9 cellular contexts compared by ENCODE assay signal in the genomic region with DNA sequence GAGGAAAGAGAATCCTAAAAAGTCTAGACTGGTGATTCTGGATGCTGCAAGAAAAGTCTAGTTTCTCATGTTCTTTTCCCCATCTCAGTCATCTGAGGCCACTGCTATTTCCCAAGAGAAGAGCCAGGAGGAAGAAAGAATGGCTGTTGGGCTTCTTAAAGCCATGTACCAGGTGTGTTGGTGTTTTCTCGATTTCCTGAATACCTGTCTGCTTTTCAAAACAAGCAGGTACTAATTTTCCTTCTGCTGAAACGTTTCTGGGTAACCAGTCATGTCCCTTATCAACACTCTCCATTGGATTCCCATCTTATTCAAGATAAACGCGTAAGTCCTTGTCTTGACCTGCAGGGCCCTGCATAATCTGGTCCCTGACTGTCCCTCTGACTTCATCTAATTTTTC. TPM values are rescaled to one million over a fixed set of nuclear protein-coding genes. Genes with fewer than 3 reads are reported as not detected.
DNase-seq lines count a peak whose midpoint lies in the region; ATAC-seq and TF ChIP-seq lines count a peak whose summit lies in the region.
"Had no signal": no experiment of that assay in that cellular context is flagged by ENCODE, and none has a peak within 500 bp of the region (broad histone marks: within the 10 kb centered on the region; RNA-seq: fewer than 3 reads in every experiment).

No MANE protein-coding gene starts in this region.

- no peak for DNase-seq in central memory CD8-positive, alpha-beta T cell (ENCODE audit: low spot score in 2 of 2)
- DNase-seq in natural killer cell (no peak), NCI-H510A treated with DMSO at 0.1 percent for 48 hours (lab: John Stamatoyannopoulos, UW) (no peak), lower lobe of right lung (no peak), transverse colon (no peak)
- DNase-seq: NCI-H2171 treated with DMSO at 0.1 percent for 48 hours had no signal

- TF ChIP-seq EP300 in transverse colon (IDR thresholded peaks at IDR 0.05; ENCODE audit: low read depth): no peak

- peak overlapping the region; percentile 86 for H3K4me3 ChIP-seq in BLaER1
- H3K4me3 ChIP-seq in HUES64 (ENCODE audit: low read length): peak overlapping the region; percentile 72
- no peak overlapping the region for H3K4me3 ChIP-seq in lower lobe of right lung
- H3K4me3 ChIP-seq in transverse colon: peak overlapping the region in 1 of 4 donors; percentile 83

- WGBS in HUES64: 87% methylated on average over 4 of the region's 4 CpGs
- WGBS in transverse colon (ENCODE audit: low coverage in 1 of 2), 2 donors: 82 to 88% methylated on average over 4 of the region's 4 CpGs

- H3K9me3 Mint-ChIP-seq in central memory CD8-positive, alpha-beta T cell: no peaks in the 10 kb centered on the region
- peaks cover 0 to 6% of the 10 kb centered on the region in 2 donors for H3K9me3 Mint-ChIP-seq in natural killer cell

- H3K4me2 ChIP-seq in BLaER1: peak overlapping the region; percentile 92

- peaks cover 32% of the 10 kb centered on the region for H3K4me1 Mint-ChIP-seq in central memory CD8-positive, alpha-beta T cell
- peaks cover 35 to 43% of the 10 kb centered on the region in 2 donors for H3K4me1 Mint-ChIP-seq in natural killer cell

- peaks cover 45% of the 10 kb centered on the region for H3K9me3 ChIP-seq in BLaER1
- H3K9me3 ChIP-seq in HUES64 (ENCODE audit: insufficient read depth, low read depth, low read length): peaks cover 2% of the 10 kb centered on the region; the same call in 1 of the 2 replicates
- peaks cover 22% of the 10 kb centered on the region for H3K9me3 ChIP-seq in lower lobe of right lung
- peaks cover 0 to 4% of the 10 kb centered on the region in 2 donors for H3K9me3 ChIP-seq in transverse colon

- peak overlapping the region; percentile 86 for H3K4me3 Mint-ChIP-seq in central memory CD8-positive, alpha-beta T cell
- peak overlapping the region; percentile 97 for H3K4me3 Mint-ChIP-seq in natural killer cell

- peaks cover 16% of the 10 kb centered on the region for H3K36me3 Mint-ChIP-seq in central memory CD8-positive, alpha-beta T cell (ENCODE audit: insufficient read depth)
- peaks cover 1% of the 10 kb centered on the region for H3K36me3 Mint-ChIP-seq in natural killer cell

- ATAC-seq in central memory CD8-positive, alpha-beta T cell (replicated peaks; ENCODE audit: extremely low read depth, poor library complexity, severe bottlenecking): no peak
- ATAC-seq in natural killer cell (no peak), GM18873 (IDR thresholded peaks at IDR 0.05; ENCODE audit: low FRiP score, unreplicated experiment) (no peak), lower lobe of right lung (no peak)

- H3K9ac ChIP-seq in BLaER1: peak overlapping the region; percentile 83
- no peak overlapping the region for H3K9ac ChIP-seq in HUES64 (ENCODE audit: low read depth, low read length)

- H3K27me3 Mint-ChIP-seq in central memory CD8-positive, alpha-beta T cell: no peaks in the 10 kb centered on the region
- no peaks in the 10 kb centered on the region for H3K27me3 Mint-ChIP-seq in natural killer cell (ENCODE audit: low read depth in 2 of 2)

- intact Hi-C loops in natural killer cell (cut with micrococcal nuclease) (no loop called here), lower lobe of right lung (cut with DNase I) (no loop called here), transverse colon (cut with DNase I; ENCODE audit: low total_unique reads) (no loop called here)

- peaks cover 34% of the 10 kb centered on the region for H3K4me1 ChIP-seq in BLaER1
- 0 out of 2 replicates have a peak, but pooled peaks cover 3% of the 10 kb centered on the region for H3K4me1 ChIP-seq in HUES64 (ENCODE audit: insufficient read depth, low read length)
- peaks cover 11% of the 10 kb centered on the region for H3K4me1 ChIP-seq in lower lobe of right lung
- peaks cover 10 to 29% (median 19%) of the 10 kb centered on the region in 4 donors for H3K4me1 ChIP-seq in transverse colon

- TF ChIP-seq POLR2A in transverse colon (IDR thresholded peaks at IDR 0.05): no peak

- H3K27ac ChIP-seq in BLaER1 (no peak overlapping the region), HUES64 (ENCODE audit: low read depth, low read length) (no peak overlapping the region), lower lobe of right lung (no peak overlapping the region), transverse colon (peak overlapping the region in 1 of 4 donors; percentile 86)

- in situ Hi-C loops in transverse colon (cut with MboI; ENCODE audit: low pct_ligation_motif_present in 1 of 4, low pct_unique_long_range_greater_than_20kb in 1 of 4, low sequenced_read_pairs in 3 of 4): no loop called here

- H3K27me3 ChIP-seq in BLaER1 (no peaks in the 10 kb centered on the region), HUES64 (ENCODE audit: insufficient read depth, low read length) (no peaks in the 10 kb centered on the region), lower lobe of right lung (ENCODE audit: low read depth) (no peaks in the 10 kb centered on the region), transverse colon (no peaks in the 10 kb centered on the region)

- H3K36me3 ChIP-seq in BLaER1 (peaks cover 49% of the 10 kb centered on the region), HUES64 (ENCODE audit: insufficient read depth, low read length) (peaks cover 6% of the 10 kb centered on the region; the same call in 1 of the 2 replicates), lower lobe of right lung (peaks cover 11% of the 10 kb centered on the region), transverse colon (peaks cover 0 to 20% (median 1%) of the 10 kb centered on the region in 4 donors)

- TF ChIP-seq CTCF in natural killer cell (IDR thresholded peaks at IDR 0.05) (no peak), lower lobe of right lung (IDR thresholded peaks at IDR 0.05) (no peak), transverse colon (IDR thresholded peaks at IDR 0.05) (no peak)

- H3K27ac Mint-ChIP-seq in central memory CD8-positive, alpha-beta T cell (ENCODE audit: low read depth): peak overlapping the region; percentile 97
- H3K27ac Mint-ChIP-seq in natural killer cell: peak overlapping the region; percentile 97 to 99

- no peaks in the 10 kb centered on the region for H4K20me1 ChIP-seq in BLaER1

RNA-seq across cellular contexts. Expression of a gene that starts 1.1 kb away (rescaled TPM):
- polyA plus RNA-seq in HUES64 (2013, experiment 1 of 2): 3.2 TPM
- polyA plus RNA-seq in HUES64 (2013, experiment 2 of 2): 4.0 TPM
- total RNA-seq in natural killer cell (10 to 100 TPM; 12.6 to 19.6 (median 17.6) TPM), lower lobe of right lung (5.8 TPM), transverse colon (1 to 10 TPM in 3 of 4 donors, under 1 TPM in 1; 0.37 to 4.6 (median 2.7) TPM)

RNA-seq across cellular contexts. Expression of a gene that starts 3.0 kb away (rescaled TPM):
- 7.8 TPM for polyA plus RNA-seq in HUES64 (2013, experiment 1 of 2)
- polyA plus RNA-seq in HUES64 (2013, experiment 2 of 2): 8.7 TPM
- 1 to 10 TPM; 6.3 to 9.5 (median 8.0) TPM for total RNA-seq in natural killer cell
- total RNA-seq in lower lobe of right lung: 5.5 TPM
- total RNA-seq in transverse colon: 1 to 10 TPM in 3 of 4 donors, not detected in 1; 2.2 to 5.9 (median 5.4) TPM

RNA-seq across cellular contexts. Expression of a gene that starts 36.5 kb away (rescaled TPM):
- 7.3 TPM for polyA plus RNA-seq in HUES64 (2013, experiment 1 of 2)
- polyA plus RNA-seq in HUES64 (2013, experiment 2 of 2): 5.3 TPM
- 1 to 10 TPM; 3.1 to 9.6 (median 4.3) TPM for total RNA-seq in natural killer cell
- total RNA-seq in lower lobe of right lung: 2.0 TPM
- total RNA-seq in transverse colon: 1 to 10 TPM in 3 of 4 donors, under 1 TPM in 1; 0.75 to 6.8 (median 4.1) TPM
